ENCODE assay signal across 14 cellular contexts in genomic region chr18:76558881-76559667, GRCh38.
DNase-seq lines count a peak whose midpoint lies in the region; ATAC-seq, FAIRE-seq and TF ChIP-seq lines count a peak whose summit lies in the region.
"Had no signal": no experiment of that assay in that cellular context is flagged by ENCODE, and none has a peak within 500 bp of the region (broad histone marks: within the 10 kb centered on the region; RNA-seq: fewer than 3 reads in every experiment).

No MANE protein-coding gene starts in this region.

- POLR2A ChIA-PET in PC-9 (lab: Charles Lee; ENCODE audit: unreplicated experiment), result no interaction called here

- no peaks in the 10 kb centered on the region; the same call in 1 of the 2 replicates for H3K27me3 Mint-ChIP-seq in HFFc6 (ENCODE audit: insufficient read depth)

- peaks cover 52% of the 10 kb centered on the region for H3K4me1 ChIP-seq in PC-9 (replicated peaks; ENCODE audit: insufficient read depth)
- H3K4me1 ChIP-seq in smooth muscle cell (ENCODE audit: low read depth), result peaks cover 6% of the 10 kb centered on the region

- H3K9me2 ChIP-seq in PC-9 (ENCODE audit: insufficient read depth), result peaks cover 3% of the 10 kb centered on the region; the same call in 1 of the 2 replicates

- peak overlapping the region; percentile 51; the same call in 1 of the 2 replicates for H3K4me3 ChIP-seq in PC-9
- H3K4me3 ChIP-seq in smooth muscle cell, result no peak overlapping the region

- BruUV-seq in PC-9 (replicated peaks; lab: Mats Ljungman, UMichigan), result TSS peak; percentile 74

- no peak overlapping the region for H3K27ac Mint-ChIP-seq in HFFc6
- H3K27ac Mint-ChIP-seq: activated T-helper 1 cell treated with anti-CD3 and anti-CD28 coated beads, Interleukin-12 subunit alpha, Interleukin-12 subunit beta, Interleukin-2, Interleukin-4 antibody, amounts not matched to agents 30 ng/mL and 10 ng/mL and 1 ng/mL, durations not matched to agents 14 hours and 24 hours and 36 hours; CD4-positive, alpha-beta T cell had no signal

- peaks cover 28% of the 10 kb centered on the region for H3K4me1 Mint-ChIP-seq in HFFc6 (ENCODE audit: low read depth)

- CTCF ChIA-PET in PC-9 (lab: Charles Lee), result no interaction called here

- H3K9me3 ChIP-seq in PC-9 (ENCODE audit: insufficient read depth, low read depth), result peaks cover 10% of the 10 kb centered on the region; the same call in 1 of the 2 replicates
- H3K9me3 ChIP-seq in smooth muscle cell (replicated peaks; ENCODE audit: low read depth), result no peaks in the 10 kb centered on the region

- peak overlapping the region; percentile 90 for H3K27ac ChIP-seq in PC-9
- peak overlapping the region; percentile 46 for H3K27ac ChIP-seq in smooth muscle cell (ENCODE audit: low read depth)

- TF ChIP-seq CTCF in HFFc6 (IDR thresholded peaks at IDR 0.05) (no peak), PC-9 (conservative IDR thresholded peaks at IDR 0.05) (no peak), smooth muscle cell (IDR thresholded peaks at IDR 0.05; ENCODE audit: borderline replicate concordance, insufficient read depth, poor library complexity, severe bottlenecking) (no peak)

- no peaks in the 10 kb centered on the region for H3K36me3 ChIP-seq in PC-9 (ENCODE audit: low read depth)
- H3K36me3 ChIP-seq in smooth muscle cell (ENCODE audit: low read depth), result no peaks in the 10 kb centered on the region

- H4K20me1 ChIP-seq in PC-9 (ENCODE audit: insufficient read depth) (no peaks in the 10 kb centered on the region), smooth muscle cell (ENCODE audit: low read depth) (no peaks in the 10 kb centered on the region)

- H3K9ac ChIP-seq in smooth muscle cell (ENCODE audit: low read depth), result no peak overlapping the region

- 70% methylated on average over 18 of the region's 18 CpGs for WGBS in smooth muscle cell (ENCODE audit: low lambda C conversion rate)

- intact Hi-C loops in PC-9 (cut with micrococcal nuclease; ENCODE audit: unreplicated experiment), result loop anchor here (1.0 to 2.0 kb wide), 2 partner anchors 34 to 64 kb away; partner anchors contain the start of gene ZNF516

- H3K27me3 ChIP-seq in PC-9 (ENCODE audit: insufficient read depth, low read depth) (no peaks in the 10 kb centered on the region), smooth muscle cell (ENCODE audit: low read depth) (no peaks in the 10 kb centered on the region)

- H3F3A ChIP-seq in PC-9 (ENCODE audit: insufficient read depth, low read depth) (peaks cover 42% of the 10 kb centered on the region), smooth muscle cell (ENCODE audit: low read depth) (peaks cover 9% of the 10 kb centered on the region)

- H2AFZ ChIP-seq in PC-9 (peak overlapping the region; percentile 72), smooth muscle cell (ENCODE audit: low read depth) (no peak overlapping the region)

- FAIRE-seq in frontal cortex (lab: Jason Lieb, UNC), result no peak
- FAIRE-seq: endothelial cell of umbilical vein had no signal

- H3K36me3 Mint-ChIP-seq in HFFc6 (ENCODE audit: low read depth), result no peaks in the 10 kb centered on the region
- H3K36me3 Mint-ChIP-seq: brain had no signal

- no peak for ATAC-seq in GM21423 (IDR thresholded peaks at IDR 0.05; ENCODE audit: unreplicated experiment)
- ATAC-seq in GM19328 (IDR thresholded peaks at IDR 0.05; ENCODE audit: unreplicated experiment), result no peak

- H3K4me3 Mint-ChIP-seq in HFFc6, result no peak overlapping the region
- H3K4me3 Mint-ChIP-seq: activated T-helper 1 cell treated with anti-CD3 and anti-CD28 coated beads, Interleukin-12 subunit alpha, Interleukin-12 subunit beta, Interleukin-2, Interleukin-4 antibody, amounts not matched to agents 30 ng/mL and 10 ng/mL and 1 ng/mL, durations not matched to agents 14 hours and 24 hours and 36 hours; brain; CD4-positive, alpha-beta T cell had no signal

- H3K79me2 ChIP-seq in PC-9 (ENCODE audit: low read depth) (no peaks in the 10 kb centered on the region), smooth muscle cell (ENCODE audit: low read depth) (no peaks in the 10 kb centered on the region)

- DNase-seq in HFFc6 (peak; percentile 6), PC-9 (peak; percentile 78 to 95), fibroblast of gingiva (ENCODE audit: low read depth) (peak; percentile 30), smooth muscle cell (lab: John Stamatoyannopoulos, UW; ENCODE audit: unreplicated experiment) (no peak), frontal cortex (ENCODE audit: low spot score in 2 of 2) (no peak), NCI-H1092 treated with DMSO at 0.1 percent for 48 hours (lab: John Stamatoyannopoulos, UW) (no peak)
- DNase-seq: activated CD4-positive, alpha-beta T cell treated with anti-CD3 and anti-CD28 coated beads for 48 hours; CD4-positive, alpha-beta T cell; substantia nigra had no signal

- H3K4me2 ChIP-seq in PC-9 (peak overlapping the region; percentile 78), smooth muscle cell (peak overlapping the region; percentile 6)

- peaks cover 6% of the 10 kb centered on the region for H3K9me3 Mint-ChIP-seq in HFFc6
- H3K9me3 Mint-ChIP-seq: activated T-helper 1 cell treated with anti-CD3 and anti-CD28 coated beads, Interleukin-12 subunit alpha, Interleukin-12 subunit beta, Interleukin-2, Interleukin-4 antibody, amounts not matched to agents 30 ng/mL and 10 ng/mL and 1 ng/mL, durations not matched to agents 14 hours and 24 hours and 36 hours; CD4-positive, alpha-beta T cell had no signal

Comparison
In these comparisons a context has a peak if more than half of its experiments do, and no peak if none do; other contexts are left out.
1. DNase-seq: peak in HFFc6 (single experiment), PC-9 (2 of 2) and fibroblast of gingiva (single experiment); none in smooth muscle cell (single experiment), frontal cortex (0 of 2) and NCI-H1092 treated with DMSO at 0.1 percent for 48 hours (single experiment).